In the genomic region with DNA sequence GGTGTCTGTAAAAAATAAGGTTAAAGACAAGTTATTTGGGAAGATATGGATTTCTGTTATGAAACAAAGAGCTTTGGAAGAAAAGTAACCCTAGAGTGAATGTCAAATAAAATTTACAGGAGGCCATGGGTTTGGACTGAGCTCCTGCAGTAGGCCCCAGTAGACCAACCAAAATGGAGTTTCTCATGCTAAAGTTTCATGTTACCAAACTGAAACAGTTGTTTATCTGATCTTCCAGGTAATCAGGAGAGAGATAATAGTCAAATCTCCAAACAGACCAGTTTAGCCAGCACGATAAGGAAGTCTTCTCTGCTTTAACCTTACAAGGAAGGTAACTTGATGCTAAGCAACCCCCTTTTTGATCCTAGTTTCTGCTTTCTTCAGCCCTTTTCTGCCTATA, we compare ENCODE assay signal across 26 cellular contexts.
"Had no signal": no experiment of that assay in that cellular context is flagged by ENCODE, and none has a peak within 500 bp of the region (broad histone marks: within the 10 kb centered on the region; RNA-seq: fewer than 3 reads in every experiment).

No MANE protein-coding gene starts in this region.

- H3K4me1 ChIP-seq: left ventricle myocardium inferior, prostate gland, stomach, tibial artery, uterus had no signal

- H3K36me3 ChIP-seq: left ventricle myocardium inferior, ovary, prostate gland, stomach, thoracic aorta, tibial artery, uterus had no signal

- H3K9me3 Mint-ChIP-seq: natural killer cell treated with Interleukin-12 subunit alpha and Interleukin-12 subunit beta and Interleukin-15 and Interleukin-18, amount 100 ng/mL, for 72 hours had no signal

- H3K9me3 ChIP-seq: mucosa of descending colon, ovary, prostate gland, thoracic aorta, tibial artery, uterus had no signal

- ATAC-seq: mucosa of descending colon; naive thymus-derived CD4-positive, alpha-beta T cell; natural killer cell treated with Interleukin-12 subunit alpha and Interleukin-12 subunit beta and Interleukin-15 and Interleukin-18, amount 100 ng/mL, for 72 hours; right cardiac atrium; sciatic nerve; stimulated activated naive B cell treated with anti-CD40 and anti-IgM and Interleukin-4, amounts not matched to agents 10 μg/mL and 1 μg/mL and 100 μg/mL, for 72 hours; stimulated activated naive CD8-positive, alpha-beta T cell treated with anti-CD3 and anti-CD28 coated beads, Interleukin-15, Interleukin-2, amounts not matched to agents 100 U/mL and 50 U/mL, for 24 hours had no signal

- DNase-seq: hypothalamus; islet precursor cell; left ventricle myocardium inferior; midbrain; mucosa of descending colon; naive thymus-derived CD4-positive, alpha-beta T cell; ovary; posterior cingulate gyrus; retina; right cardiac atrium; stimulated activated CD4-positive, alpha-beta T cell treated with anti-CD3 and anti-CD28 coated beads, Interleukin-12 subunit alpha, Interleukin-12 subunit beta, amount 100 ng/mL, for 4 hours; stimulated activated CD4-positive, alpha-beta T cell treated with anti-CD3 and anti-CD28 coated beads, Interleukin-15, amount 100 ng/mL, for 24 hours; stimulated activated CD4-positive, alpha-beta T cell treated with anti-CD3 and anti-CD28 coated beads, Interleukin-2, amount 100 ng/mL, for 24 hours; stimulated activated CD4-positive, alpha-beta T cell treated with anti-CD3 and anti-CD28 coated beads, Interleukin-4, amount 100 ng/mL, for 1 hour; stimulated activated naive B cell treated with anti-CD40 and anti-IgM and Interleukin-4, amounts not matched to agents 10 μg/mL and 1 μg/mL and 100 μg/mL, for 72 hours; stimulated activated naive CD8-positive, alpha-beta T cell treated with anti-CD3 and anti-CD28 coated beads, Interleukin-15, Interleukin-2, amounts not matched to agents 100 U/mL and 50 U/mL, for 24 hours; stomach; tibial artery; uterus had no signal

- H3K4me3 ChIP-seq: left ventricle myocardium inferior, lung, mucosa of descending colon, ovary, prostate gland, skin epidermis, stomach, thoracic aorta, tibial artery, uterus had no signal

- H3K27me3 ChIP-seq: ovary, stomach, tibial artery, uterus had no signal

- H3K36me3 Mint-ChIP-seq: natural killer cell treated with Interleukin-12 subunit alpha and Interleukin-12 subunit beta and Interleukin-15 and Interleukin-18, amount 100 ng/mL, for 72 hours; stimulated activated naive B cell treated with anti-CD40 and anti-IgM and Interleukin-4, amounts not matched to agents 10 μg/mL and 1 μg/mL and 100 μg/mL, for 72 hours; type B pancreatic cell had no signal

- H3K27ac ChIP-seq: left ventricle myocardium inferior, ovary, prostate gland, skin epidermis, stomach, thoracic aorta, tibial artery, uterus had no signal

- H3K27ac Mint-ChIP-seq: naive thymus-derived CD4-positive, alpha-beta T cell; natural killer cell treated with Interleukin-12 subunit alpha and Interleukin-12 subunit beta and Interleukin-15 and Interleukin-18, amount 100 ng/mL, for 72 hours; stimulated activated naive B cell treated with anti-CD40 and anti-IgM and Interleukin-4, amounts not matched to agents 10 μg/mL and 1 μg/mL and 100 μg/mL, for 72 hours; type B pancreatic cell had no signal
